Comparison of ENCODE assay signal across 1 cellular context in the genomic region with DNA sequence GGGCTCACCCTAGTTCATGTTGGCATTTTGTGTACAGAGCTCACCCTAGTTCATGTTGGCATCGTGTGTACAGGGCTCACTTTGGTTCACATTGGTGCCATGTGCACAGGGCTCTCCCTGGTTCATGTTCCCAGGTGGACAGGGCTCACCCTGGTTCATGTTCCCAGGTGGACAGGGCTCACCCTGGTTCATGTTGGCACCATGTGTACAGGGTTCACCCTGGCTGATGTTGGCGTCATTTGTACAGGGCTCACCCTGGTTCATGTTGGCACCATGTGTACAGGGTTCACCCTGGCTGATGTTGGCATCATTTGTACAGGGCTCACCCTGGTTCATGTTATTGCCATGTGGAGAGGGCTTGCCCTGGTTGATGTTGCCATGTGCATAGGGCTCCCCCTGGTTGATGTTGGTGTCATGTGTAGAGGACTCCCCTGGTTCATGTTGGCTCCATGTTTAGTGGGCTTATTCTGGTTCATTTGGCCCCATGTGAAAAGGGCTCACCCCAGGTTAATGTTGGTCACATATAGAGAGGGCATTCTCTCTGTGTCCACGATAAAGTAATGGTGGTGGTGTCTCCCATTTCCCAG.
TF ChIP-seq lines count a peak whose summit lies in the region.

No MANE protein-coding gene starts in this region.

TF ChIP-seq in SK-N-SH treated with all-trans-retinoic acid at 6 μM for 48 hours, 23 proteins besides CTCF, POLR2A, EP300 and RAD21 (continued from another document):
- TF ChIP-seq, protein P1, sequence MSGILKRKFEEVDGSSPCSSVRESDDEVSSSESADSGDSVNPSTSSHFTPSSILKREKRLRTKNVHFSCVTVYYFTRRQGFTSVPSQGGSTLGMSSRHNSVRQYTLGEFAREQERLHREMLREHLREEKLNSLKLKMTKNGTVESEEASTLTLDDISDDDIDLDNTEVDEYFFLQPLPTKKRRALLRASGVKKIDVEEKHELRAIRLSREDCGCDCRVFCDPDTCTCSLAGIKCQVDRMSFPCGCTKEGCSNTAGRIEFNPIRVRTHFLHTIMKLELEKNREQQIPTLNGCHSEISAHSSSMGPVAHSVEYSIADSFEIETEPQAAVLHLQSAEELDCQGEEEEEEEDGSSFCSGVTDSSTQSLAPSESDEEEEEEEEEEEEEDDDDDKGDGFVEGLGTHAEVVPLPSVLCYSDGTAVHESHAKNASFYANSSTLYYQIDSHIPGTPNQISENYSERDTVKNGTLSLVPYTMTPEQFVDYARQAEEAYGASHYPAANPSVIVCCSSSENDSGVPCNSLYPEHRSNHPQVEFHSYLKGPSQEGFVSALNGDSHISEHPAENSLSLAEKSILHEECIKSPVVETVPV (CRISPR knock-in tag; IDR thresholded peaks at IDR 0.05) = no peak
- no peak for TF ChIP-seq PATZ1 (CRISPR knock-in tag; IDR thresholded peaks at IDR 0.05; ENCODE audit: borderline replicate concordance)
- no peak for TF ChIP-seq OSR1 (CRISPR knock-in tag; IDR thresholded peaks at IDR 0.05)
- TF ChIP-seq PPARA (CRISPR knock-in tag; IDR thresholded peaks at IDR 0.05; ENCODE audit: borderline replicate concordance) = no peak
- no peak for TF ChIP-seq BACH2 (CRISPR knock-in tag; IDR thresholded peaks at IDR 0.05; ENCODE audit: borderline replicate concordance)
- TF ChIP-seq SNAI2 (CRISPR knock-in tag; IDR thresholded peaks at IDR 0.05) = no peak
- no peak for TF ChIP-seq ZNF8 (CRISPR knock-in tag; IDR thresholded peaks at IDR 0.05)
- TF ChIP-seq CREB5 (CRISPR knock-in tag; IDR thresholded peaks at IDR 0.05; ENCODE audit: low read depth) = no peak
- no peak for TF ChIP-seq ZNF565 (CRISPR knock-in tag; conservative IDR thresholded peaks at IDR 0.05; ENCODE audit: low read depth)
- TF ChIP-seq ZC3H10 (CRISPR knock-in tag; IDR thresholded peaks at IDR 0.05) = no peak
- no peak for TF ChIP-seq TOX (CRISPR knock-in tag; IDR thresholded peaks at IDR 0.05; ENCODE audit: borderline replicate concordance)
- TF ChIP-seq, protein P2, sequence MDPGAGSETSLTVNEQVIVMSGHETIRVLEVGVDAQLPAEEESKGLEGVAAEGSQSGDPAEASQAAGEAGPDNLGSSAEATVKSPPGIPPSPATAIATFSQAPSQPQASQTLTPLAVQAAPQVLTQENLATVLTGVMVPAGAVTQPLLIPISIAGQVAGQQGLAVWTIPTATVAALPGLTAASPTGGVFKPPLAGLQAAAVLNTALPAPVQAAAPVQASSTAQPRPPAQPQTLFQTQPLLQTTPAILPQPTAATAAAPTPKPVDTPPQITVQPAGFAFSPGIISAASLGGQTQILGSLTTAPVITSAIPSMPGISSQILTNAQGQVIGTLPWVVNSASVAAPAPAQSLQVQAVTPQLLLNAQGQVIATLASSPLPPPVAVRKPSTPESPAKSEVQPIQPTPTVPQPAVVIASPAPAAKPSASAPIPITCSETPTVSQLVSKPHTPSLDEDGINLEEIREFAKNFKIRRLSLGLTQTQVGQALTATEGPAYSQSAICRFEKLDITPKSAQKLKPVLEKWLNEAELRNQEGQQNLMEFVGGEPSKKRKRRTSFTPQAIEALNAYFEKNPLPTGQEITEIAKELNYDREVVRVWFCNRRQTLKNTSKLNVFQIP (CRISPR knock-in tag; IDR thresholded peaks at IDR 0.05; ENCODE audit: borderline replicate concordance, low read depth) = no peak
- no peak for TF ChIP-seq GLIS3 (CRISPR knock-in tag; IDR thresholded peaks at IDR 0.05)
